In genomic region chr18:9070212-9070611, GRCh38 we compare ENCODE assay signal across 22 cellular contexts. TPM values are rescaled to one million over a fixed set of nuclear protein-coding genes. Genes with fewer than 3 reads are reported as not detected.
DNase-seq lines count a peak whose midpoint lies in the region; ATAC-seq, FAIRE-seq and TF ChIP-seq lines count a peak whose summit lies in the region.
"Had no signal": no experiment of that assay in that cellular context is flagged by ENCODE, and none has a peak within 500 bp of the region (broad histone marks: within the 10 kb centered on the region; RNA-seq: fewer than 3 reads in every experiment).

No MANE protein-coding gene starts in this region.

- H2AFZ ChIP-seq in mesenchymal stem cell (ENCODE audit: low read depth, low read length): no peak overlapping the region

- intact Hi-C loops in natural killer cell (cut with micrococcal nuclease): no loop called here
- intact Hi-C loops in CD4-positive, alpha-beta memory T cell (cut with micrococcal nuclease): loop anchor here (5.0 kb wide), 1 partner anchor 142 kb away; no protein-coding TSS in a partner anchor

- CTCF ChIA-PET in CD4-positive, alpha-beta memory T cell (lab: Charles Lee; ENCODE audit: partially characterized antibody): interaction anchor here (1.2 to 6.5 kb wide), 2 partner anchors 69 to 264 kb away, joined by 3 to 57 read pairs; partner anchors contain the start of genes ANKRD12 and TWSG1

- H3K14ac ChIP-seq in mesenchymal stem cell (ENCODE audit: low read length in 2 of 2): no peak overlapping the region

- no peaks in the 10 kb centered on the region for H3K36me3 ChIP-seq in SK-N-MC (ENCODE audit: insufficient read depth, low read length)
- H3K36me3 ChIP-seq in mesenchymal stem cell (ENCODE audit: control insufficient read depth in 1 of 2, insufficient read depth in 2 of 2, low read depth in 1 of 2, low read length in 2 of 2): no peaks in the 10 kb centered on the region
- H3K36me3 ChIP-seq in CD4-positive, alpha-beta memory T cell (ENCODE audit: insufficient read depth, low read length): no peaks in the 10 kb centered on the region
- H3K36me3 ChIP-seq: BE2C, MG63, Peyer's patch had no signal

- H3K27ac Mint-ChIP-seq in natural killer cell treated with Interleukin-12 subunit alpha and Interleukin-12 subunit beta and Interleukin-15 and Interleukin-18, amount 100 ng/mL, for 72 hours: peak overlapping the region; percentile 46 to 79
- H3K27ac Mint-ChIP-seq in natural killer cell: no peak overlapping the region
- H3K27ac Mint-ChIP-seq in stimulated activated memory B cell treated with anti-CD40 and anti-IgM and Interleukin-4, amounts not matched to agents 10 μg/mL and 1 μg/mL and 100 μg/mL, for 72 hours: peak overlapping the region; percentile 75
- no peak overlapping the region for H3K27ac Mint-ChIP-seq in CD4-positive, alpha-beta memory T cell
- H3K27ac Mint-ChIP-seq: CD8-positive, alpha-beta T cell had no signal

- H3K18ac ChIP-seq in mesenchymal stem cell (ENCODE audit: low read depth in 1 of 2, low read length in 2 of 2): no peak overlapping the region

- H3K4ac ChIP-seq in mesenchymal stem cell (ENCODE audit: low read depth in 1 of 2, low read length in 2 of 2): no peak overlapping the region

- H2BK5ac ChIP-seq in mesenchymal stem cell (ENCODE audit: low read depth, low read length, poor library complexity, severe bottlenecking): no peak overlapping the region

- POLR2A ChIA-PET in CD4-positive, alpha-beta memory T cell (lab: Charles Lee; ENCODE audit: partially characterized antibody): interaction anchor here (1.0 to 1.6 kb wide), 2 partner anchors 32 to 66 kb away, joined by 4 read pairs; partner anchors contain the start of gene ANKRD12

- no peak overlapping the region for H2AK5ac ChIP-seq in mesenchymal stem cell (ENCODE audit: low read length, severe bottlenecking)

- no peaks in the 10 kb centered on the region for H3K9me3 ChIP-seq in SK-N-MC (ENCODE audit: low read depth, low read length)
- no peaks in the 10 kb centered on the region for H3K9me3 ChIP-seq in mesenchymal stem cell (ENCODE audit: control insufficient read depth, low read length)
- H3K9me3 ChIP-seq in CD4-positive, alpha-beta memory T cell (ENCODE audit: control insufficient read depth in 1 of 2, low read length in 2 of 2): no peaks in the 10 kb centered on the region
- H3K9me3 ChIP-seq: BE2C, MG63, Peyer's patch had no signal

- peaks cover 29 to 36% of the 10 kb centered on the region in 2 donors for H3K4me1 Mint-ChIP-seq in natural killer cell treated with Interleukin-12 subunit alpha and Interleukin-12 subunit beta and Interleukin-15 and Interleukin-18, amount 100 ng/mL, for 72 hours (ENCODE audit: low read depth in 2 of 2)
- peaks cover 6 to 11% of the 10 kb centered on the region in 2 donors for H3K4me1 Mint-ChIP-seq in natural killer cell
- H3K4me1 Mint-ChIP-seq in stimulated activated memory B cell treated with anti-CD40 and anti-IgM and Interleukin-4, amounts not matched to agents 10 μg/mL and 1 μg/mL and 100 μg/mL, for 72 hours: peaks cover 65% of the 10 kb centered on the region
- peaks cover 6 to 21% (median 14%) of the 10 kb centered on the region in 4 donors for H3K4me1 Mint-ChIP-seq in CD4-positive, alpha-beta memory T cell

- no peak overlapping the region for H3K4me3 ChIP-seq in SK-N-MC
- no peak overlapping the region for H3K4me3 ChIP-seq in mesenchymal stem cell (ENCODE audit: insufficient read depth in 1 of 2, low read depth in 1 of 2, low read length in 2 of 2)
- no peak overlapping the region for H3K4me3 ChIP-seq in CD4-positive, alpha-beta memory T cell (ENCODE audit: low read length in 2 of 2)
- H3K4me3 ChIP-seq: MG63, Peyer's patch had no signal

- H2BK120ac ChIP-seq in mesenchymal stem cell (ENCODE audit: low read depth, low read length): no peak overlapping the region

- no peak overlapping the region for H3K4me2 ChIP-seq in mesenchymal stem cell (ENCODE audit: low read length, poor library complexity, severe bottlenecking)

- H3K9ac ChIP-seq in SK-N-MC (ENCODE audit: insufficient read length) (peak overlapping the region; percentile 32), mesenchymal stem cell (ENCODE audit: low read length) (peak overlapping the region; percentile 21)

- no peak overlapping the region for H2BK15ac ChIP-seq in mesenchymal stem cell (ENCODE audit: low read depth, poor library complexity, severe bottlenecking)

- H3K27me3 ChIP-seq in mesenchymal stem cell (ENCODE audit: control insufficient read depth in 1 of 2, insufficient read depth in 1 of 2, low read length in 2 of 2): no peaks in the 10 kb centered on the region
- H3K27me3 ChIP-seq in CD4-positive, alpha-beta memory T cell (ENCODE audit: insufficient read depth, low read length): no peaks in the 10 kb centered on the region
- H3K27me3 ChIP-seq: BE2C, MG63, Peyer's patch had no signal

- H3K36me3 Mint-ChIP-seq in natural killer cell treated with Interleukin-12 subunit alpha and Interleukin-12 subunit beta and Interleukin-15 and Interleukin-18, amount 100 ng/mL, for 72 hours: peaks cover 2% of the 10 kb centered on the region
- H3K36me3 Mint-ChIP-seq in natural killer cell: no peaks in the 10 kb centered on the region
- H3K36me3 Mint-ChIP-seq in stimulated activated memory B cell treated with anti-CD40 and anti-IgM and Interleukin-4, amounts not matched to agents 10 μg/mL and 1 μg/mL and 100 μg/mL, for 72 hours: no peaks in the 10 kb centered on the region
- no peaks in the 10 kb centered on the region for H3K36me3 Mint-ChIP-seq in CD4-positive, alpha-beta memory T cell
- H3K36me3 Mint-ChIP-seq: CD8-positive, alpha-beta T cell had no signal

- H4K8ac ChIP-seq in mesenchymal stem cell (ENCODE audit: low read length): no peak overlapping the region

- H4K91ac ChIP-seq in mesenchymal stem cell (ENCODE audit: low read length): no peak overlapping the region

- H3K79me1 ChIP-seq in mesenchymal stem cell (replicated peaks; ENCODE audit: low read length, poor library complexity, severe bottlenecking): no peaks in the 10 kb centered on the region

- H2BK12ac ChIP-seq in mesenchymal stem cell (ENCODE audit: low read length in 2 of 2): no peak overlapping the region

- no peak for FAIRE-seq in RCC 7860 (lab: Jason Lieb, UNC)
- FAIRE-seq: H54 had no signal

- no peak for TF ChIP-seq CTCF in natural killer cell (IDR thresholded peaks at IDR 0.05)

- no peak for DNase-seq in natural killer cell treated with Interleukin-12 subunit alpha and Interleukin-12 subunit beta and Interleukin-15 and Interleukin-18, amount 100 ng/mL, for 72 hours (ENCODE audit: low spot score)
- DNase-seq in natural killer cell (no peak), SK-N-MC (ENCODE audit: low read depth, low spot score) (no peak), mesenchymal stem cell (no peak), RCC 7860 (ENCODE audit: low spot score) (no peak), iPS-NIHi11 (ENCODE audit: low spot score) (no peak)
- no peak for DNase-seq in CD4-positive, alpha-beta memory T cell
- DNase-seq: 8988T; BE2C; Calu3; CD8-positive, alpha-beta T cell; EL; IMR-90; MG63; NCI-H1105; NCI-H2081 treated with DMSO at 0.1 percent for 48 hours; NCI-H510A; NCI-H748 treated with DMSO at 0.1 percent for 48 hours; Peyer's patch had no signal

- no peak overlapping the region for H3K27ac ChIP-seq in SK-N-MC
- no peak overlapping the region for H3K27ac ChIP-seq in mesenchymal stem cell (ENCODE audit: low read length, poor library complexity, severe bottlenecking)
- H3K27ac ChIP-seq in CD4-positive, alpha-beta memory T cell (ENCODE audit: low read depth, low read length): no peak overlapping the region

- no peak for ATAC-seq in natural killer cell treated with Interleukin-12 subunit alpha and Interleukin-12 subunit beta and Interleukin-15 and Interleukin-18, amount 100 ng/mL, for 72 hours
- no peak for ATAC-seq in natural killer cell
- no peak for ATAC-seq in stimulated activated memory B cell treated with anti-CD40 and anti-IgM and Interleukin-4, amounts not matched to agents 10 μg/mL and 1 μg/mL and 100 μg/mL, for 72 hours
- ATAC-seq: CD8-positive, alpha-beta T cell; Right ventricle myocardium inferior had no signal

- H3K4me3 Mint-ChIP-seq in natural killer cell treated with Interleukin-12 subunit alpha and Interleukin-12 subunit beta and Interleukin-15 and Interleukin-18, amount 100 ng/mL, for 72 hours: peak overlapping the region; percentile 23
- H3K4me3 Mint-ChIP-seq in natural killer cell: no peak overlapping the region
- H3K4me3 Mint-ChIP-seq in stimulated activated memory B cell treated with anti-CD40 and anti-IgM and Interleukin-4, amounts not matched to agents 10 μg/mL and 1 μg/mL and 100 μg/mL, for 72 hours: no peak overlapping the region
- H3K4me3 Mint-ChIP-seq in CD4-positive, alpha-beta memory T cell: no peak overlapping the region
- H3K4me3 Mint-ChIP-seq: CD8-positive, alpha-beta T cell had no signal

- WGBS in mesenchymal stem cell: 74% methylated on average over 5 of the region's 5 CpGs

- no peaks in the 10 kb centered on the region for H3K9me3 Mint-ChIP-seq in natural killer cell treated with Interleukin-12 subunit alpha and Interleukin-12 subunit beta and Interleukin-15 and Interleukin-18, amount 100 ng/mL, for 72 hours
- H3K9me3 Mint-ChIP-seq in natural killer cell: no peaks in the 10 kb centered on the region
- no peaks in the 10 kb centered on the region for H3K9me3 Mint-ChIP-seq in stimulated activated memory B cell treated with anti-CD40 and anti-IgM and Interleukin-4, amounts not matched to agents 10 μg/mL and 1 μg/mL and 100 μg/mL, for 72 hours
- no peaks in the 10 kb centered on the region for H3K9me3 Mint-ChIP-seq in CD4-positive, alpha-beta memory T cell
- H3K9me3 Mint-ChIP-seq: CD8-positive, alpha-beta T cell had no signal

- H3K23ac ChIP-seq in mesenchymal stem cell (ENCODE audit: low read length in 2 of 2): no peak overlapping the region

- no peaks in the 10 kb centered on the region for H3K4me1 ChIP-seq in mesenchymal stem cell (ENCODE audit: control insufficient read depth, insufficient read depth, low read depth, low read length)
- H3K4me1 ChIP-seq in CD4-positive, alpha-beta memory T cell (ENCODE audit: insufficient read depth, low read length): peaks cover 9% of the 10 kb centered on the region
- H3K4me1 ChIP-seq: BE2C had no signal

- H3K27me3 Mint-ChIP-seq in natural killer cell treated with Interleukin-12 subunit alpha and Interleukin-12 subunit beta and Interleukin-15 and Interleukin-18, amount 100 ng/mL, for 72 hours: no peaks in the 10 kb centered on the region
- peaks cover 0 to 4% of the 10 kb centered on the region in 2 donors for H3K27me3 Mint-ChIP-seq in natural killer cell (ENCODE audit: low read depth in 2 of 2)
- no peaks in the 10 kb centered on the region for H3K27me3 Mint-ChIP-seq in stimulated activated memory B cell treated with anti-CD40 and anti-IgM and Interleukin-4, amounts not matched to agents 10 μg/mL and 1 μg/mL and 100 μg/mL, for 72 hours
- no peaks in the 10 kb centered on the region for H3K27me3 Mint-ChIP-seq in CD4-positive, alpha-beta memory T cell

RNA-seq across cellular contexts. Expression of gene NDUFV2, which starts 32.3 kb away (rescaled TPM):
- 100 to 1,000 TPM; 276 to 295 TPM for total RNA-seq in natural killer cell treated with Interleukin-12 subunit alpha and Interleukin-12 subunit beta and Interleukin-15 and Interleukin-18, amount 100 ng/mL, for 72 hours
- 100 to 1,000 TPM; 137 to 188 (median 154) TPM for total RNA-seq in natural killer cell
- polyA plus RNA-seq in mesenchymal stem cell (2013, experiment 1 of 2): 241 TPM
- polyA plus RNA-seq in mesenchymal stem cell (2013, experiment 2 of 2): 246 TPM
- total RNA-seq in CD4-positive, alpha-beta memory T cell: 100 to 1,000 TPM; 135 TPM
- 100 to 1,000 TPM; 213 to 281 TPM for polyA plus RNA-seq in CD4-positive, alpha-beta memory T cell

Comparison
In these comparisons a context has a peak if more than half of its experiments do, and no peak if none do; other contexts are left out.
1. H3K27ac Mint-ChIP-seq: peak in natural killer cell treated with Interleukin-12 subunit alpha and Interleukin-12 subunit beta and Interleukin-15 and Interleukin-18, amount 100 ng/mL, for 72 hours (2 of 2) and stimulated activated memory B cell treated with anti-CD40 and anti-IgM and Interleukin-4, amounts not matched to agents 10 μg/mL and 1 μg/mL and 100 μg/mL, for 72 hours (single experiment); none in natural killer cell (0 of 2) and CD4-positive, alpha-beta memory T cell (0 of 7).